Comparison of ENCODE assay signal across 1 cellular context in the genomic region with DNA sequence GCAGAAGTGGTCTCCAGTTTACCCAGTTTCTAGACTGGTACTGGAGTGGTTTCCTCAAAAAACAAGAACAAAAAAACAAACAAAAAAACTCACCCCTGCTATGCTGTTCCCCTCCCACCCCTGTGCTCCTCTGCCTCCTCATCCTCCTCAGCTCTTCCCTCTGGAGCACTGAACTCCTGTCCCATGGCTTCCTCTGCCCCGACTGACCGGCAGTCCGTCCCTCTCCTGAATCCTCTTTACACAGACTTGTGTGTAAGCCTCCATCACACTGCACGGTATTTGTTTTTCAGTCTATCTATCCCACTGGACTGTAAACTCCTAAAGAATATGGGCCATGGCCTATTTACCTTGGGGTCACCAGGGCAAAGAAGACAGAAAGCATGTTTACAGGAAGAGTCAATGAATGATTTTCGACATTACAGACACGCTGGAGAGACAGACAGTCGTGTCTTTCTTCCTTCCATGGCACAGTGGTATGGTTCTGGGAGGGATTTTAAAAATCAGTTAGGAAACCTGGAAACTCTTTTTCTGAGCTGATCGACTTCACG.
A peak's percentile ranks its signal among the peaks of the same experiment; 100 is the strongest.
TF ChIP-seq lines count a peak whose summit lies in the region.

No MANE protein-coding gene starts in this region.

TF ChIP-seq in HepG2, 621 proteins besides CTCF, POLR2A, EP300 and RAD21 (continued from another document and continues in another):
- TF ChIP-seq NR2F2 (IDR thresholded peaks at IDR 0.05; ENCODE audit: borderline replicate concordance, low read depth), result peak; percentile 97
- 0 out of 2 replicates have a peak, but pooled peaks have one; percentile 28 for TF ChIP-seq ERF (CRISPR knock-in tag; IDR thresholded peaks at IDR 0.05)
- TF ChIP-seq DNMT1 (CRISPR knock-in tag; IDR thresholded peaks at IDR 0.05), result no peak
- 0 out of 2 replicates have a peak, but pooled peaks have one; percentile 31 for TF ChIP-seq PHF21A (CRISPR knock-in tag; IDR thresholded peaks at IDR 0.05)
- TF ChIP-seq ZNF484 (CRISPR knock-in tag; IDR thresholded peaks at IDR 0.05; ENCODE audit: borderline replicate concordance, low read depth), result no peak
- TF ChIP-seq RARG (CRISPR knock-in tag; IDR thresholded peaks at IDR 0.05; ENCODE audit: low read depth), result no peak
- TF ChIP-seq ZNF766 (CRISPR knock-in tag; IDR thresholded peaks at IDR 0.05; ENCODE audit: borderline replicate concordance), result no peak
- TF ChIP-seq, protein P1, sequence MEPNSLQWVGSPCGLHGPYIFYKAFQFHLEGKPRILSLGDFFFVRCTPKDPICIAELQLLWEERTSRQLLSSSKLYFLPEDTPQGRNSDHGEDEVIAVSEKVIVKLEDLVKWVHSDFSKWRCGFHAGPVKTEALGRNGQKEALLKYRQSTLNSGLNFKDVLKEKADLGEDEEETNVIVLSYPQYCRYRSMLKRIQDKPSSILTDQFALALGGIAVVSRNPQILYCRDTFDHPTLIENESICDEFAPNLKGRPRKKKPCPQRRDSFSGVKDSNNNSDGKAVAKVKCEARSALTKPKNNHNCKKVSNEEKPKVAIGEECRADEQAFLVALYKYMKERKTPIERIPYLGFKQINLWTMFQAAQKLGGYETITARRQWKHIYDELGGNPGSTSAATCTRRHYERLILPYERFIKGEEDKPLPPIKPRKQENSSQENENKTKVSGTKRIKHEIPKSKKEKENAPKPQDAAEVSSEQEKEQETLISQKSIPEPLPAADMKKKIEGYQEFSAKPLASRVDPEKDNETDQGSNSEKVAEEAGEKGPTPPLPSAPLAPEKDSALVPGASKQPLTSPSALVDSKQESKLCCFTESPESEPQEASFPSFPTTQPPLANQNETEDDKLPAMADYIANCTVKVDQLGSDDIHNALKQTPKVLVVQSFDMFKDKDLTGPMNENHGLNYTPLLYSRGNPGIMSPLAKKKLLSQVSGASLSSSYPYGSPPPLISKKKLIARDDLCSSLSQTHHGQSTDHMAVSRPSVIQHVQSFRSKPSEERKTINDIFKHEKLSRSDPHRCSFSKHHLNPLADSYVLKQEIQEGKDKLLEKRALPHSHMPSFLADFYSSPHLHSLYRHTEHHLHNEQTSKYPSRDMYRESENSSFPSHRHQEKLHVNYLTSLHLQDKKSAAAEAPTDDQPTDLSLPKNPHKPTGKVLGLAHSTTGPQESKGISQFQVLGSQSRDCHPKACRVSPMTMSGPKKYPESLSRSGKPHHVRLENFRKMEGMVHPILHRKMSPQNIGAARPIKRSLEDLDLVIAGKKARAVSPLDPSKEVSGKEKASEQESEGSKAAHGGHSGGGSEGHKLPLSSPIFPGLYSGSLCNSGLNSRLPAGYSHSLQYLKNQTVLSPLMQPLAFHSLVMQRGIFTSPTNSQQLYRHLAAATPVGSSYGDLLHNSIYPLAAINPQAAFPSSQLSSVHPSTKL (CRISPR knock-in tag; IDR thresholded peaks at IDR 0.05), result peak; percentile 84
- no peak for TF ChIP-seq RBFOX2 (IDR thresholded peaks at IDR 0.05; ENCODE audit: low read depth, low read length)
- TF ChIP-seq FIP1L1 (IDR thresholded peaks at IDR 0.05; ENCODE audit: borderline replicate concordance, insufficient read depth, low read depth, low read length), result no peak
- TF ChIP-seq TBL1XR1 (IDR thresholded peaks at IDR 0.05; ENCODE audit: borderline replicate concordance, low read length, partially characterized antibody), result peak; percentile 63
- TF ChIP-seq RNF2 (conservative IDR thresholded peaks at IDR 0.05; ENCODE audit: low read depth), result no peak
- TF ChIP-seq ZMAT3 (CRISPR knock-in tag; conservative IDR thresholded peaks at IDR 0.05), result no peak
- TF ChIP-seq PRPF4 (IDR thresholded peaks at IDR 0.05; ENCODE audit: low read depth, low read length, poor library complexity, severe bottlenecking), result no peak
- TF ChIP-seq SRSF1 (optimal IDR thresholded peaks at IDR 0.05; ENCODE audit: low read depth, low read length), result no peak
- no peak for TF ChIP-seq ZNF780A (CRISPR knock-in tag; IDR thresholded peaks at IDR 0.05)
- no peak; the same call in 1 of the 2 replicates for TF ChIP-seq GFI1 (CRISPR knock-in tag; IDR thresholded peaks at IDR 0.05; ENCODE audit: borderline replicate concordance)
- TF ChIP-seq SUZ12 (IDR thresholded peaks at IDR 0.05; ENCODE audit: low read depth, low read length), result no peak
- TF ChIP-seq TCF7 (IDR thresholded peaks at IDR 0.05; ENCODE audit: low read depth), result peak; percentile 51; the same call in 1 of the 2 replicates
- TF ChIP-seq, protein P2, sequence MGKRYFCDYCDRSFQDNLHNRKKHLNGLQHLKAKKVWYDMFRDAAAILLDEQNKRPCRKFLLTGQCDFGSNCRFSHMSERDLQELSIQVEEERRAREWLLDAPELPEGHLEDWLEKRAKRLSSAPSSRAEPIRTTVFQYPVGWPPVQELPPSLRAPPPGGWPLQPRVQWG (CRISPR knock-in tag; IDR thresholded peaks at IDR 0.05; ENCODE audit: borderline replicate concordance, low read depth), result no peak
- TF ChIP-seq ZBTB42 (CRISPR knock-in tag; IDR thresholded peaks at IDR 0.05), result no peak
- TF ChIP-seq SRF (IDR thresholded peaks at IDR 0.05; ENCODE audit: low read depth, low read length), result no peak
- TF ChIP-seq JDP2 (CRISPR knock-in tag; IDR thresholded peaks at IDR 0.05; ENCODE audit: borderline replicate concordance), result no peak
- TF ChIP-seq ZNF282 (IDR thresholded peaks at IDR 0.05; ENCODE audit: partially characterized antibody), result no peak
- TF ChIP-seq, protein P3, sequence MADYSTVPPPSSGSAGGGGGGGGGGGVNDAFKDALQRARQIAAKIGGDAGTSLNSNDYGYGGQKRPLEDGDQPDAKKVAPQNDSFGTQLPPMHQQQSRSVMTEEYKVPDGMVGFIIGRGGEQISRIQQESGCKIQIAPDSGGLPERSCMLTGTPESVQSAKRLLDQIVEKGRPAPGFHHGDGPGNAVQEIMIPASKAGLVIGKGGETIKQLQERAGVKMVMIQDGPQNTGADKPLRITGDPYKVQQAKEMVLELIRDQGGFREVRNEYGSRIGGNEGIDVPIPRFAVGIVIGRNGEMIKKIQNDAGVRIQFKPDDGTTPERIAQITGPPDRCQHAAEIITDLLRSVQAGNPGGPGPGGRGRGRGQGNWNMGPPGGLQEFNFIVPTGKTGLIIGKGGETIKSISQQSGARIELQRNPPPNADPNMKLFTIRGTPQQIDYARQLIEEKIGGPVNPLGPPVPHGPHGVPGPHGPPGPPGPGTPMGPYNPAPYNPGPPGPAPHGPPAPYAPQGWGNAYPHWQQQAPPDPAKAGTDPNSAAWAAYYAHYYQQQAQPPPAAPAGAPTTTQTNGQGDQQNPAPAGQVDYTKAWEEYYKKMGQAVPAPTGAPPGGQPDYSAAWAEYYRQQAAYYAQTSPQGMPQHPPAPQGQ (CRISPR knock-in tag; IDR thresholded peaks at IDR 0.05; ENCODE audit: borderline replicate concordance), result no peak
- TF ChIP-seq HNF4A (CRISPR knock-in tag; IDR thresholded peaks at IDR 0.05), result peak; percentile 63
- TF ChIP-seq, protein P4, sequence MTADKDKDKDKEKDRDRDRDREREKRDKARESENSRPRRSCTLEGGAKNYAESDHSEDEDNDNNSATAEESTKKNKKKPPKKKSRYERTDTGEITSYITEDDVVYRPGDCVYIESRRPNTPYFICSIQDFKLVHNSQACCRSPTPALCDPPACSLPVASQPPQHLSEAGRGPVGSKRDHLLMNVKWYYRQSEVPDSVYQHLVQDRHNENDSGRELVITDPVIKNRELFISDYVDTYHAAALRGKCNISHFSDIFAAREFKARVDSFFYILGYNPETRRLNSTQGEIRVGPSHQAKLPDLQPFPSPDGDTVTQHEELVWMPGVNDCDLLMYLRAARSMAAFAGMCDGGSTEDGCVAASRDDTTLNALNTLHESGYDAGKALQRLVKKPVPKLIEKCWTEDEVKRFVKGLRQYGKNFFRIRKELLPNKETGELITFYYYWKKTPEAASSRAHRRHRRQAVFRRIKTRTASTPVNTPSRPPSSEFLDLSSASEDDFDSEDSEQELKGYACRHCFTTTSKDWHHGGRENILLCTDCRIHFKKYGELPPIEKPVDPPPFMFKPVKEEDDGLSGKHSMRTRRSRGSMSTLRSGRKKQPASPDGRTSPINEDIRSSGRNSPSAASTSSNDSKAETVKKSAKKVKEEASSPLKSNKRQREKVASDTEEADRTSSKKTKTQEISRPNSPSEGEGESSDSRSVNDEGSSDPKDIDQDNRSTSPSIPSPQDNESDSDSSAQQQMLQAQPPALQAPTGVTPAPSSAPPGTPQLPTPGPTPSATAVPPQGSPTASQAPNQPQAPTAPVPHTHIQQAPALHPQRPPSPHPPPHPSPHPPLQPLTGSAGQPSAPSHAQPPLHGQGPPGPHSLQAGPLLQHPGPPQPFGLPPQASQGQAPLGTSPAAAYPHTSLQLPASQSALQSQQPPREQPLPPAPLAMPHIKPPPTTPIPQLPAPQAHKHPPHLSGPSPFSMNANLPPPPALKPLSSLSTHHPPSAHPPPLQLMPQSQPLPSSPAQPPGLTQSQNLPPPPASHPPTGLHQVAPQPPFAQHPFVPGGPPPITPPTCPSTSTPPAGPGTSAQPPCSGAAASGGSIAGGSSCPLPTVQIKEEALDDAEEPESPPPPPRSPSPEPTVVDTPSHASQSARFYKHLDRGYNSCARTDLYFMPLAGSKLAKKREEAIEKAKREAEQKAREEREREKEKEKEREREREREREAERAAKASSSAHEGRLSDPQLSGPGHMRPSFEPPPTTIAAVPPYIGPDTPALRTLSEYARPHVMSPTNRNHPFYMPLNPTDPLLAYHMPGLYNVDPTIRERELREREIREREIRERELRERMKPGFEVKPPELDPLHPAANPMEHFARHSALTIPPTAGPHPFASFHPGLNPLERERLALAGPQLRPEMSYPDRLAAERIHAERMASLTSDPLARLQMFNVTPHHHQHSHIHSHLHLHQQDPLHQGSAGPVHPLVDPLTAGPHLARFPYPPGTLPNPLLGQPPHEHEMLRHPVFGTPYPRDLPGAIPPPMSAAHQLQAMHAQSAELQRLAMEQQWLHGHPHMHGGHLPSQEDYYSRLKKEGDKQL (CRISPR knock-in tag; IDR thresholded peaks at IDR 0.05; ENCODE audit: low read depth), result peak; percentile 68; the same call in 1 of the 2 replicates
- TF ChIP-seq HNRNPUL1 (IDR thresholded peaks at IDR 0.05; ENCODE audit: low read depth, low read length), result no peak
- TF ChIP-seq, protein P5, sequence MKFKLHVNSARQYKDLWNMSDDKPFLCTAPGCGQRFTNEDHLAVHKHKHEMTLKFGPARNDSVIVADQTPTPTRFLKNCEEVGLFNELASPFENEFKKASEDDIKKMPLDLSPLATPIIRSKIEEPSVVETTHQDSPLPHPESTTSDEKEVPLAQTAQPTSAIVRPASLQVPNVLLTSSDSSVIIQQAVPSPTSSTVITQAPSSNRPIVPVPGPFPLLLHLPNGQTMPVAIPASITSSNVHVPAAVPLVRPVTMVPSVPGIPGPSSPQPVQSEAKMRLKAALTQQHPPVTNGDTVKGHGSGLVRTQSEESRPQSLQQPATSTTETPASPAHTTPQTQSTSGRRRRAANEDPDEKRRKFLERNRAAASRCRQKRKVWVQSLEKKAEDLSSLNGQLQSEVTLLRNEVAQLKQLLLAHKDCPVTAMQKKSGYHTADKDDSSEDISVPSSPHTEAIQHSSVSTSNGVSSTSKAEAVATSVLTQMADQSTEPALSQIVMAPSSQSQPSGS (CRISPR knock-in tag; IDR thresholded peaks at IDR 0.05), result no peak
- peak; percentile 89 for TF ChIP-seq SOX5 (CRISPR knock-in tag; IDR thresholded peaks at IDR 0.05; ENCODE audit: borderline replicate concordance)
- TF ChIP-seq, protein P6, sequence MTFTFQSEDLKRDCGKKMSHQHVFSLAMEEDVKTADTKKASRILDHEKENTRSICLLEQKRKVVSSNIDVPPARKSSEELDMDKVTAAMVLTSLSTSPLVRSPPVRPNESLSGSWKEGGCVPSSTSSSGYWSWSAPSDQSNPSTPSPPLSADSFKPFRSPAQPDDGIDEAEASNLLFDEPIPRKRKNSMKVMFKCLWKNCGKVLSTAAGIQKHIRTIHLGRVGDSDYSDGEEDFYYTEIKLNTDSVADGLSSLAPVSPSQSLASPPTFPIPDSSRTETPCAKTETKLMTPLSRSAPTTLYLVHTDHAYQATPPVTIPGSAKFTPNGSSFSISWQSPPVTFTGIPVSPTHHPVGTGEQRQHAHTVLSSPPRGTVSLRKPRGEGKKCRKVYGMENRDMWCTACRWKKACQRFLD (CRISPR knock-in tag; IDR thresholded peaks at IDR 0.05; ENCODE audit: borderline replicate concordance), result no peak
- TF ChIP-seq JARID2 (CRISPR knock-in tag; IDR thresholded peaks at IDR 0.05; ENCODE audit: insufficient replicate concordance), result no peak
- TF ChIP-seq ZNF331 (CRISPR knock-in tag; IDR thresholded peaks at IDR 0.05), result no peak
- no peak for TF ChIP-seq SSRP1 (CRISPR knock-in tag; IDR thresholded peaks at IDR 0.05)
- TF ChIP-seq PTBP1 (IDR thresholded peaks at IDR 0.05; ENCODE audit: low read depth, low read length, poor library complexity, severe bottlenecking), result no peak
- TF ChIP-seq FOXK2 (IDR thresholded peaks at IDR 0.05), result peak; percentile 62; the same call in 1 of the 2 replicates
- TF ChIP-seq NFE2L2 (IDR thresholded peaks at IDR 0.05; ENCODE audit: low read length), result no peak
- TF ChIP-seq ZNF605 (CRISPR knock-in tag; IDR thresholded peaks at IDR 0.05), result no peak
- peak; percentile 20; the same call in 1 of the 2 replicates for TF ChIP-seq TBX3 (IDR thresholded peaks at IDR 0.05; ENCODE audit: borderline replicate concordance)
- TF ChIP-seq, protein P7, sequence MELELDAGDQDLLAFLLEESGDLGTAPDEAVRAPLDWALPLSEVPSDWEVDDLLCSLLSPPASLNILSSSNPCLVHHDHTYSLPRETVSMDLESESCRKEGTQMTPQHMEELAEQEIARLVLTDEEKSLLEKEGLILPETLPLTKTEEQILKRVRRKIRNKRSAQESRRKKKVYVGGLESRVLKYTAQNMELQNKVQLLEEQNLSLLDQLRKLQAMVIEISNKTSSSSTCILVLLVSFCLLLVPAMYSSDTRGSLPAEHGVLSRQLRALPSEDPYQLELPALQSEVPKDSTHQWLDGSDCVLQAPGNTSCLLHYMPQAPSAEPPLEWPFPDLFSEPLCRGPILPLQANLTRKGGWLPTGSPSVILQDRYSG (CRISPR knock-in tag; IDR thresholded peaks at IDR 0.05), result no peak
- no peak for TF ChIP-seq KDM2A (CRISPR knock-in tag; IDR thresholded peaks at IDR 0.05; ENCODE audit: borderline replicate concordance, low read depth)
- TF ChIP-seq, protein P8, sequence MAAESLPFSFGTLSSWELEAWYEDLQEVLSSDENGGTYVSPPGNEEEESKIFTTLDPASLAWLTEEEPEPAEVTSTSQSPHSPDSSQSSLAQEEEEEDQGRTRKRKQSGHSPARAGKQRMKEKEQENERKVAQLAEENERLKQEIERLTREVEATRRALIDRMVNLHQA (CRISPR knock-in tag; IDR thresholded peaks at IDR 0.05), result no peak
- TF ChIP-seq, protein P9, sequence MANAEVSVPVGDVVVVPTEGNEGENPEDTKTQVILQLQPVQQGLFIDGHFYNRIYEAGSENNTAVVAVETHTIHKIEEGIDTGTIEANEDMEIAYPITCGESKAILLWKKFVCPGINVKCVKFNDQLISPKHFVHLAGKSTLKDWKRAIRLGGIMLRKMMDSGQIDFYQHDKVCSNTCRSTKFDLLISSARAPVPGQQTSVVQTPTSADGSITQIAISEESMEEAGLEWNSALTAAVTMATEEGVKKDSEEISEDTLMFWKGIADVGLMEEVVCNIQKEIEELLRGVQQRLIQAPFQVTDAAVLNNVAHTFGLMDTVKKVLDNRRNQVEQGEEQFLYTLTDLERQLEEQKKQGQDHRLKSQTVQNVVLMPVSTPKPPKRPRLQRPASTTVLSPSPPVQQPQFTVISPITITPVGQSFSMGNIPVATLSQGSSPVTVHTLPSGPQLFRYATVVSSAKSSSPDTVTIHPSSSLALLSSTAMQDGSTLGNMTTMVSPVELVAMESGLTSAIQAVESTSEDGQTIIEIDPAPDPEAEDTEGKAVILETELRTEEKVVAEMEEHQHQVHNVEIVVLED (CRISPR knock-in tag; IDR thresholded peaks at IDR 0.05; ENCODE audit: borderline replicate concordance), result no peak
- TF ChIP-seq ZNF75D (CRISPR knock-in tag; IDR thresholded peaks at IDR 0.05; ENCODE audit: borderline replicate concordance), result no peak
- no peak for TF ChIP-seq KAT8 (CRISPR knock-in tag; IDR thresholded peaks at IDR 0.05)
- no peak for TF ChIP-seq ZNF790 (CRISPR knock-in tag; IDR thresholded peaks at IDR 0.05; ENCODE audit: borderline replicate concordance)
- no peak for TF ChIP-seq BORCS8-MEF2B (CRISPR knock-in tag; IDR thresholded peaks at IDR 0.05)
- TF ChIP-seq ZNF781 (CRISPR knock-in tag; IDR thresholded peaks at IDR 0.05; ENCODE audit: borderline replicate concordance, not compliant biosample characterization), result no peak
